In genomic region chr4:176242764-176243347, GRCh38 we compare ENCODE assay signal across 33 cellular contexts. TPM values are rescaled to one million over a fixed set of nuclear protein-coding genes. Genes with fewer than 3 reads are reported as not detected.
"Had no signal": no experiment of that assay in that cellular context is flagged by ENCODE, and none has a peak within 500 bp of the region (broad histone marks: within the 10 kb centered on the region; RNA-seq: fewer than 3 reads in every experiment).

No MANE protein-coding gene starts in this region.

- H3K36me3 Mint-ChIP-seq: memory B cell; naive B cell; natural killer cell treated with Interleukin-12 subunit alpha and Interleukin-12 subunit beta and Interleukin-15 and Interleukin-18, amount 100 ng/mL, for 72 hours had no signal

- H3K4me1 ChIP-seq: colonic mucosa, esophagus squamous epithelium, parathyroid adenoma, right atrium auricular region, suprapubic skin, transverse colon, upper lobe of right lung, uterus had no signal

- H3K27me3 ChIP-seq: colonic mucosa, esophagus squamous epithelium, gastroesophageal sphincter, heart left ventricle, hepatocyte, neutrophil, right atrium auricular region, suprapubic skin, transverse colon, upper lobe of right lung, uterus had no signal

- H3K27ac ChIP-seq: colonic mucosa, esophagus squamous epithelium, hepatocyte, neutrophil, parathyroid adenoma, right atrium auricular region, suprapubic skin, upper lobe of right lung, uterus had no signal

- H2AFZ ChIP-seq: hepatocyte, parathyroid adenoma had no signal

- H3K79me2 ChIP-seq: hepatocyte, parathyroid adenoma had no signal

- H3K4me2 ChIP-seq: hepatocyte, smooth muscle cell had no signal

- FAIRE-seq: kidney had no signal

- H3K9me3 ChIP-seq: colonic mucosa, esophagus squamous epithelium, gastroesophageal sphincter, heart left ventricle, neutrophil, right atrium auricular region, suprapubic skin, transverse colon, upper lobe of right lung, uterus had no signal

- H3K4me3 ChIP-seq: colonic mucosa, esophagus squamous epithelium, gastroesophageal sphincter, heart left ventricle, hepatocyte, lung, right atrium auricular region, smooth muscle cell, suprapubic skin, transverse colon, upper lobe of right lung, uterus had no signal

- H3K27me3 Mint-ChIP-seq: dendritic cell treated with granulocyte-macrophage colony-stimulating factor and Interleukin-4, amounts not matched to agents 40 ng/mL and 50 ng/mL, for 4 days; progenitor cell of endocrine pancreas; stimulated activated naive CD8-positive, alpha-beta T cell treated with anti-CD3 and anti-CD28 coated beads, Interleukin-15, amount 100 ng/mL, for 72 hours had no signal

- H3K4me1 Mint-ChIP-seq: memory B cell; naive B cell; neural crest cell; stimulated activated naive CD8-positive, alpha-beta T cell treated with anti-CD3 and anti-CD28 coated beads, Interleukin-15, amount 100 ng/mL, for 72 hours had no signal

- H3K36me3 ChIP-seq: colonic mucosa, esophagus squamous epithelium, gastroesophageal sphincter, heart left ventricle, neutrophil, right atrium auricular region, suprapubic skin, transverse colon, upper lobe of right lung, uterus had no signal

- H3K4me3 Mint-ChIP-seq: dendritic cell treated with granulocyte-macrophage colony-stimulating factor and Interleukin-4, amounts not matched to agents 40 ng/mL and 50 ng/mL, for 4 days; memory B cell; naive B cell; natural killer cell treated with Interleukin-12 subunit alpha and Interleukin-12 subunit beta and Interleukin-15 and Interleukin-18, amount 100 ng/mL, for 72 hours; neural crest cell; stimulated activated naive CD8-positive, alpha-beta T cell treated with anti-CD3 and anti-CD28 coated beads, Interleukin-15, amount 100 ng/mL, for 72 hours had no signal

- H3K27ac Mint-ChIP-seq: dendritic cell treated with granulocyte-macrophage colony-stimulating factor and Interleukin-4, amounts not matched to agents 40 ng/mL and 50 ng/mL, for 4 days; memory B cell; naive B cell; natural killer cell treated with Interleukin-12 subunit alpha and Interleukin-12 subunit beta and Interleukin-15 and Interleukin-18, amount 100 ng/mL, for 72 hours; progenitor cell of endocrine pancreas; stimulated activated naive CD8-positive, alpha-beta T cell treated with anti-CD3 and anti-CD28 coated beads, Interleukin-15, amount 100 ng/mL, for 72 hours had no signal

- H3K9ac ChIP-seq: parathyroid adenoma had no signal

- H3K9me3 Mint-ChIP-seq: dendritic cell treated with granulocyte-macrophage colony-stimulating factor and Interleukin-4, amounts not matched to agents 40 ng/mL and 50 ng/mL, for 4 days; memory B cell; natural killer cell treated with Interleukin-12 subunit alpha and Interleukin-12 subunit beta and Interleukin-15 and Interleukin-18, amount 100 ng/mL, for 72 hours; neural crest cell; stimulated activated naive CD8-positive, alpha-beta T cell treated with anti-CD3 and anti-CD28 coated beads, Interleukin-15, amount 100 ng/mL, for 72 hours had no signal

- DNase-seq: colonic mucosa; effector CD8-positive, alpha-beta T cell; erythroblast; esophagus squamous epithelium; heart left ventricle; kidney; naive B cell; stimulated activated CD4-positive, alpha-beta T cell treated with anti-CD3 and anti-CD28 coated beads, Interleukin-12 subunit alpha, Interleukin-12 subunit beta, amount 100 ng/mL, for 4 hours; stimulated activated CD4-positive, alpha-beta T cell treated with anti-CD3 and anti-CD28 coated beads, Interleukin-1b, Interleukin-23, amount 100 ng/mL, for 48 hours; stimulated activated CD4-positive, alpha-beta T cell treated with anti-CD3 and anti-CD28 coated beads, Interleukin-4, amount 100 ng/mL, for 1 hour; stimulated activated CD8-positive, alpha-beta memory T cell treated with anti-CD3 and anti-CD28 coated beads, Interleukin-4, amount 100 ng/mL, for 48 hours; stimulated activated naive CD4-positive, alpha-beta T cell; stimulated activated naive CD8-positive, alpha-beta T cell treated with anti-CD3 and anti-CD28 coated beads, Interleukin-15, amount 100 ng/mL, for 72 hours; transverse colon; upper lobe of right lung; uterus had no signal

- ATAC-seq: gastroesophageal sphincter; heart left ventricle; left lobe of liver; natural killer cell treated with Interleukin-12 subunit alpha and Interleukin-12 subunit beta and Interleukin-15 and Interleukin-18, amount 100 ng/mL, for 72 hours; stimulated activated naive CD8-positive, alpha-beta T cell treated with anti-CD3 and anti-CD28 coated beads, Interleukin-15, amount 100 ng/mL, for 72 hours; upper lobe of right lung had no signal

RNA-seq across cellular contexts. Expression of gene ASB5, which starts 26.2 kb away (rescaled TPM):
- total RNA-seq: left lobe of liver; liver; mononuclear cell; natural killer cell treated with Interleukin-12 subunit alpha and Interleukin-12 subunit beta and Interleukin-15 and Interleukin-18, amount 100 ng/mL, for 72 hours; neural crest cell; omental fat pad; suprapubic skin; upper lobe of right lung had no signal
- polyA plus RNA-seq: smooth muscle cell had no signal

RNA-seq across cellular contexts. Expression of gene SPATA4, which starts 47.5 kb away (rescaled TPM):
- total RNA-seq: colonic mucosa; esophagus squamous epithelium; hepatocyte; left lobe of liver; mononuclear cell; natural killer cell treated with Interleukin-12 subunit alpha and Interleukin-12 subunit beta and Interleukin-15 and Interleukin-18, amount 100 ng/mL, for 72 hours; omental fat pad; smooth muscle cell; transverse colon; upper lobe of right lung had no signal
- polyA plus RNA-seq: hepatocyte, liver, smooth muscle cell had no signal
